ENCODE assay signal across 8 cellular contexts in the genomic region with DNA sequence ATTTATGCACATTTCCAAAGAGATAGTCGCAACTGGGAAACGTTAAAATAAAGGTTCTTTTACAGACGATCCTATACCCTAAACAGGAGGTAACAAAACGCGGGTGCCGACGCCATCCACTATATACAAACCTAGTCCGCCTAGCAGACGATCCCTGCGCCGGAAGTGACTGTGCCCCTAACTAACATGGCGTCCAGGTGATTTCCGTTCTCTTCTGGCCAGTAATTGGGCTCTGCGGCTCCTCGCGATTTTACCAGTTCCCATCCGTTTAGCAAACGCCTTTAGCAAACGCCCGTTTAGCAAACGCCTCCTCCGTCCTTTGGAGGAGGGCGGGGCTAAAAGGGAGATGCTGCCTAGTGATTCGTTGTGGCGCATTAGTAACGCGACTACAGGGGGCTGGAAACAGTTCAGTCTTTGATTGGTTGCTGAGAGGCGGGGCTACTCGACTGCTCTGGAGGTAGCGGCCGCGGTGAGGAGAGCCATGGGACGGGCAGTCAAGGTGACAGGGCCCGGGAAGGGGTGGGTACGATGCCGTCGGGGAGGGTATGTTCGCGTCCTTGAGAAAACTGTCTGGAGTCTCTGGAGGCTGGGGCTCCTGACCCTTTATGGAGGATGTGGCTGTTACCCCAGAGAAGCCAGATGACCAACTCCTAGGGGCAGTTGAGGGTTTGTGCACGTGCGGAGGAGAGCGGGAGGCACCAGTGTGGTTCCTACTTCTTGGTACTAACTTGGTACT. TPM values are rescaled to one million over a fixed set of nuclear protein-coding genes. Genes with fewer than 3 reads are reported as not detected.
DNase-seq lines count a peak whose midpoint lies in the region; ATAC-seq and TF ChIP-seq lines count a peak whose summit lies in the region.

LYRM7 (plus strand) TSS at position 405 of the 736 bp plus-strand sequence; CDS start at position 482, 77 bp downstream.

- H3K9me3 ChIP-seq in thoracic aorta = no peaks in the 10 kb centered on the region

- H3K36me3 Mint-ChIP-seq in activated naive CD4-positive, alpha-beta T cell treated with anti-CD3 and anti-CD28 coated beads, Interleukin-2, amount 50 U/mL, for 72 hours = peaks cover 6 to 12% of the 10 kb centered on the region in 2 donors

- H3K27ac Mint-ChIP-seq in activated naive CD4-positive, alpha-beta T cell treated with anti-CD3 and anti-CD28 coated beads, Interleukin-2, amount 50 U/mL, for 72 hours = peak within 1 kb of the TSS; percentile 96 to 97

- peak within 1 kb of the TSS; percentile 51 for H3K27ac ChIP-seq in thoracic aorta

- DNase-seq in NCI-H1092 treated with DMSO at 0.1 percent for 48 hours (lab: John Stamatoyannopoulos, UW) (peak; percentile 98), SKM-1 (lab: John Stamatoyannopoulos, UW; ENCODE audit: unreplicated experiment) (peak; percentile 98), glomerular visceral epithelial cell (ENCODE audit: extremely low spot score) (peak; percentile 100), omental fat pad (ENCODE audit: low spot score) (peak; percentile 82), thoracic aorta (ENCODE audit: low spot score) (peak; percentile 95)
- peak; percentile 92 to 96 for DNase-seq in activated naive CD4-positive, alpha-beta T cell treated with anti-CD3 and anti-CD28 coated beads, Interleukin-2, amount 50 U/mL, for 72 hours (ENCODE audit: low spot score in 2 of 2)

- ATAC-seq in HG02610 (IDR thresholded peaks at IDR 0.05; ENCODE audit: unreplicated experiment) = peak; percentile 98
- peak; percentile 96 for ATAC-seq in activated naive CD4-positive, alpha-beta T cell treated with anti-CD3 and anti-CD28 coated beads, Interleukin-2, amount 50 U/mL, for 72 hours
- peak; percentile 100 for ATAC-seq in omental fat pad (ENCODE audit: low FRiP score)
- peak; percentile 100 for ATAC-seq in thoracic aorta (ENCODE audit: insufficient number of reproducible peaks, low FRiP score, low read depth)

- no peaks in the 10 kb centered on the region for H3K27me3 ChIP-seq in thoracic aorta (replicated peaks; ENCODE audit: insufficient read depth)

- H3K36me3 ChIP-seq in thoracic aorta = no peaks in the 10 kb centered on the region

- peaks cover 0 to 16% of the 10 kb centered on the region in 2 donors for H3K4me1 ChIP-seq in thoracic aorta (ENCODE audit: control insufficient read depth in 1 of 2, low read depth in 2 of 2)

- no peaks in the 10 kb centered on the region for H3K9me3 Mint-ChIP-seq in activated naive CD4-positive, alpha-beta T cell treated with anti-CD3 and anti-CD28 coated beads, Interleukin-2, amount 50 U/mL, for 72 hours

- peak within 1 kb of the TSS; percentile 80 for H3K4me3 ChIP-seq in GM08714 (ENCODE audit: low read length)
- peak within 1 kb of the TSS; percentile 71 for H3K4me3 ChIP-seq in thoracic aorta

- TF ChIP-seq CTCF in omental fat pad (IDR thresholded peaks at IDR 0.05) (no peak), thoracic aorta (IDR thresholded peaks at IDR 0.05) (peak; percentile 11)

RNA-seq across cellular contexts. Expression of gene LYRM7, which starts in this region (rescaled TPM):
- total RNA-seq in activated naive CD4-positive, alpha-beta T cell treated with anti-CD3 and anti-CD28 coated beads, Interleukin-2, amount 50 U/mL, for 72 hours = 10 to 100 TPM; 11.3 to 17.7 TPM
- total RNA-seq in omental fat pad (10 to 100 TPM in 1 of 4 donors, 1 to 10 TPM in 3; 4.4 to 11.9 (median 9.5) TPM), thoracic aorta (1 to 10 TPM; 3.2 to 5.2 TPM)

Comparison
In these comparisons a context has a peak if more than half of its experiments do, and no peak if none do; other contexts are left out.
1. Peak in every context shown above with its lines: DNase-seq, ATAC-seq, H3K4me3 ChIP-seq and H3K27ac ChIP-seq.